14 cellular contexts compared by ENCODE assay signal in genomic region chr22:28711341-28711740, GRCh38. TPM values are rescaled to one million over a fixed set of nuclear protein-coding genes. Genes with fewer than 3 reads are reported as not detected.
DNase-seq lines count a peak whose midpoint lies in the region; ATAC-seq and TF ChIP-seq lines count a peak whose summit lies in the region.
"Had no signal": no experiment of that assay in that cellular context is flagged by ENCODE, and none has a peak within 500 bp of the region (broad histone marks: within the 10 kb centered on the region; RNA-seq: fewer than 3 reads in every experiment).

No MANE protein-coding gene starts in this region.

- TF ChIP-seq POLR2A in adrenal gland (IDR thresholded peaks at IDR 0.05) (no peak), right lobe of liver (IDR thresholded peaks at IDR 0.05) (no peak)

- ATAC-seq in right lobe of liver: no peak

- peak overlapping the region; percentile 69 for H3K9ac ChIP-seq in GM23248
- peak overlapping the region; percentile 12 for H3K9ac ChIP-seq in smooth muscle cell (ENCODE audit: low read depth)

- WGBS in GM23248 (ENCODE audit: low coverage in 1 of 2, low lambda C conversion rate in 2 of 2, missing lambda C conversion rate in 2 of 2), 2 experiments: 2 to 4% methylated on average over 2 of the region's 2 CpGs
- WGBS in adrenal gland, 4 donors: 56 to 66% (median 60%) methylated on average over 2 of the region's 2 CpGs
- WGBS in right lobe of liver (ENCODE audit: insufficient coverage, low coverage, low lambda C conversion rate, missing lambda C conversion rate): 60% methylated on average over 2 of the region's 2 CpGs
- WGBS in smooth muscle cell (ENCODE audit: low lambda C conversion rate): 32% methylated on average over 2 of the region's 2 CpGs

- peaks cover 39% of the 10 kb centered on the region for H3K4me1 ChIP-seq in GM23248 (ENCODE audit: insufficient read depth)
- H3K4me1 ChIP-seq in adrenal gland (replicated peaks in 1 of 2): peaks cover 4 to 33% of the 10 kb centered on the region in 2 donors
- peaks cover 0 to 14% (median 0%) of the 10 kb centered on the region in 4 donors for H3K4me1 ChIP-seq in right lobe of liver
- H3K4me1 ChIP-seq in smooth muscle cell (ENCODE audit: low read depth): peaks cover 20% of the 10 kb centered on the region

- H3K36me3 ChIP-seq in GM23248 (ENCODE audit: low read depth): 0 out of 2 replicates have a peak, but pooled peaks cover 3% of the 10 kb centered on the region
- H3K36me3 ChIP-seq in adrenal gland (replicated peaks in 1 of 2): no peaks in the 10 kb centered on the region
- H3K36me3 ChIP-seq in right lobe of liver: no peaks in the 10 kb centered on the region
- H3K36me3 ChIP-seq in smooth muscle cell (ENCODE audit: low read depth): no peaks in the 10 kb centered on the region

- H3K79me2 ChIP-seq in GM23248 (ENCODE audit: insufficient read depth) (no peaks in the 10 kb centered on the region), smooth muscle cell (ENCODE audit: low read depth) (no peaks in the 10 kb centered on the region)

- no peaks in the 10 kb centered on the region for H3K27me3 ChIP-seq in GM23248 (replicated peaks; ENCODE audit: insufficient read depth)
- H3K27me3 ChIP-seq in adrenal gland: no peaks in the 10 kb centered on the region
- H3K27me3 ChIP-seq in right lobe of liver: no peaks in the 10 kb centered on the region
- no peaks in the 10 kb centered on the region for H3K27me3 ChIP-seq in smooth muscle cell (ENCODE audit: low read depth)
- H3K27me3 ChIP-seq: ascending aorta, dorsolateral prefrontal cortex had no signal

- intact Hi-C loops in adrenal gland (cut with DNase I) (no loop called here), right lobe of liver (cut with DNase I) (no loop called here)

- H3K27ac ChIP-seq in GM23248 (peak overlapping the region; percentile 87), adrenal gland (peak overlapping the region in 4 of 5 donors; percentile 55 to 90 (median 76)), right lobe of liver (peak overlapping the region; percentile 7 to 52 (median 35)), smooth muscle cell (ENCODE audit: low read depth) (peak overlapping the region; percentile 81)

- H3K9me3 ChIP-seq in GM23248 (ENCODE audit: low read depth): no peaks in the 10 kb centered on the region
- H3K9me3 ChIP-seq in adrenal gland (replicated peaks in 1 of 3): no peaks in the 10 kb centered on the region
- H3K9me3 ChIP-seq in right lobe of liver: no peaks in the 10 kb centered on the region
- H3K9me3 ChIP-seq in smooth muscle cell (replicated peaks; ENCODE audit: low read depth): no peaks in the 10 kb centered on the region
- H3K9me3 ChIP-seq: ascending aorta had no signal

- in situ Hi-C loops in GM23248 (cut with MboI): no loop called here

- H3K4me2 ChIP-seq in GM23248 (ENCODE audit: unreplicated experiment): peak overlapping the region; percentile 84
- H3K4me2 ChIP-seq in smooth muscle cell: peak overlapping the region; percentile 82

- TF ChIP-seq CTCF in adrenal gland (IDR thresholded peaks at IDR 0.05) (no peak), right lobe of liver (IDR thresholded peaks at IDR 0.05) (no peak), smooth muscle cell (IDR thresholded peaks at IDR 0.05; ENCODE audit: borderline replicate concordance, insufficient read depth, poor library complexity, severe bottlenecking) (no peak)

- H2AFZ ChIP-seq in GM23248 (peak overlapping the region; percentile 68), smooth muscle cell (ENCODE audit: low read depth) (no peak overlapping the region)

- H3F3A ChIP-seq in GM23248 (ENCODE audit: insufficient read depth) (peaks cover 54% of the 10 kb centered on the region), smooth muscle cell (ENCODE audit: low read depth) (peaks cover 16% of the 10 kb centered on the region)

- H3K9me2 ChIP-seq in GM23248 (ENCODE audit: insufficient read depth): 0 out of 2 replicates have a peak, but pooled peaks cover 3% of the 10 kb centered on the region

- H4K20me1 ChIP-seq in GM23248 (ENCODE audit: insufficient read depth): no peaks in the 10 kb centered on the region
- no peaks in the 10 kb centered on the region for H4K20me1 ChIP-seq in smooth muscle cell (ENCODE audit: low read depth)

- H3K4me3 ChIP-seq in GM23248 (peak overlapping the region; percentile 59), adrenal gland (peak overlapping the region in 1 of 4 donors; percentile 45), right lobe of liver (no peak overlapping the region), smooth muscle cell (peak overlapping the region; percentile 27)
- H3K4me3 ChIP-seq: dorsolateral prefrontal cortex had no signal

- DNase-seq in GM23248 (peak; percentile 2), adrenal gland (no peak), right lobe of liver (no peak), smooth muscle cell (lab: John Stamatoyannopoulos, UW; ENCODE audit: unreplicated experiment) (no peak), 8988T (no peak), Ammon's horn (ENCODE audit: low spot score) (no peak), DMS79 treated with DMSO at 0.1 percent for 48 hours (lab: John Stamatoyannopoulos, UW) (no peak)
- DNase-seq: activated effector memory CD4-positive, alpha-beta T cell treated with anti-CD3 and anti-CD28 coated beads, Interleukin-2, amount 50 U/mL, for 16 hours; dorsolateral prefrontal cortex; H9; naive B cell; NCI-H345; stimulated activated CD4-positive, alpha-beta T cell treated with anti-CD3 and anti-CD28 coated beads, Interleukin-15, amount 100 ng/mL, for 24 hours had no signal

RNA-seq across cellular contexts. Expression of gene CHEK2, which starts 30.3 kb away (rescaled TPM):
- total RNA-seq in GM23248 (2014; rRNA removed; shearing (Covaris generic)): 12.2 and 22.0 TPM in 2 replicates
- 19.3 and 21.8 TPM in 2 replicates for polyA plus RNA-seq in GM23248 (2016; fragmentation: Nextera tagmentation; extraction: Ambion mirVana)
- 10 to 100 TPM in 3 of 8 donors, 1 to 10 TPM in 5; 3.2 to 20.1 (median 9.1) TPM for total RNA-seq in adrenal gland
- polyA plus RNA-seq in adrenal gland: 10 to 100 TPM; 18.8 to 31.0 (median 23.1) TPM
- total RNA-seq in right lobe of liver: 1 to 10 TPM; 2.0 to 6.3 (median 4.2) TPM
- 11.5 and 18.7 TPM in 2 replicates for total RNA-seq in smooth muscle cell
- 12.7 and 15.9 TPM in 2 replicates for polyA plus RNA-seq in smooth muscle cell

RNA-seq across cellular contexts. Expression of gene HSCB, which starts 30.5 kb away (rescaled TPM):
- 12.0 and 21.1 TPM in 2 replicates for total RNA-seq in GM23248 (2014; rRNA removed; shearing (Covaris generic))
- polyA plus RNA-seq in GM23248 (2016; fragmentation: Nextera tagmentation; extraction: Ambion mirVana) (23.6 and 25.9 TPM in 2 replicates), adrenal gland (10 to 100 TPM; 29.4 to 31.7 (median 29.8) TPM), smooth muscle cell (22.5 and 23.4 TPM in 2 replicates)
- total RNA-seq in adrenal gland (10 to 100 TPM; 19.7 to 48.2 (median 27.4) TPM), right lobe of liver (10 to 100 TPM; 11.6 to 29.0 (median 13.4) TPM), smooth muscle cell (9.3 and 15.9 TPM in 2 replicates)

RNA-seq across cellular contexts. Expression of gene TTC28, which starts 31.7 kb away (rescaled TPM):
- 31.4 and 41.9 TPM in 2 replicates for total RNA-seq in GM23248 (2014; rRNA removed; shearing (Covaris generic))
- polyA plus RNA-seq in GM23248 (2016; fragmentation: Nextera tagmentation; extraction: Ambion mirVana) (10.5 and 12.5 TPM in 2 replicates), adrenal gland (1 to 10 TPM; 3.4 to 9.6 (median 6.6) TPM), smooth muscle cell (6.3 and 9.8 TPM in 2 replicates)
- total RNA-seq in adrenal gland (10 to 100 TPM; 26.1 to 75.6 (median 38.6) TPM), right lobe of liver (10 to 100 TPM in 5 of 6 experiments, 1 to 10 TPM in 1; 9.4 to 38.3 (median 15.0) TPM), smooth muscle cell (17.9 and 33.6 TPM in 2 replicates)

Comparison
In these comparisons a context has a peak if more than half of its experiments do, and no peak if none do; other contexts are left out.
1. H3K27ac ChIP-seq: peak in every context shown above with its lines; median percentile 87 in GM23248; 81 in smooth muscle cell; 76 in adrenal gland; 35 in right lobe of liver.
2. H3K4me3 ChIP-seq: peak in GM23248 (single experiment) and smooth muscle cell (single experiment); none in right lobe of liver (0 of 3).